Comparison of ENCODE assay signal across 8 cellular contexts in the genomic region with DNA sequence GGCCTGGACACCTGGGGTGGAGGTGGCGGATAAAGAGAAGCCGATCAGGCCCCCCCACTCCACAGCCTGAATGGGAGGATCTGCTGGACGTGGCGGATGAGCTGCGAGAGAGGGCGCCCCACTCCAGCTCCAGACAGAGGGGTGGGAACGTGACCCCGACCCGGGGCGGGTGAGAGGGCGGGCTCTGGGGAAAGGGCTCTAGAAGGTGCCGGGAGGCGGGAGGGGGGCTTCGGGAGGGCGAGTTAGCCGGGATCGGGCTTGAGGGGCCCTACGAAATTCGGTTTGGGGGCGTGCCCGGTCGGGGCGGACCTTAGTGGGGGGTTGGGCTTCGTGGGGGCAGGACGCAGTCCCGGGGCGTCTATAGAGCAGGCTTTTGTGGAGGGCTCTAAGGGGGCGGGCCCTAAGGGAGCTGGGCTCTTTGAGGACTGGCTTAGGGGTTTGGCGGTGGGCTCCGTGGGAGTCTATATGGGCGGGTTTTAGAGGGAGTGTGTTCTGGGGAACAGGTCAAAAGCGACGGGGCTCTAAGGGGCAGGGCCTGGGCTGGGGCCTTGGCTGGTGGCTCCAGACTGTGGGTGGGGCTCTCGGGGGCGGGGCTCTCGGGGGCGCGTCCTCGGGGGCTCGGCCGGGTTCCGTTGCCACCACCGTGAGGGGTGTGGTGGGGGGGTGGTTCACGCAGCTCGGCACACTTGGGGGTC. TPM values are rescaled to one million over a fixed set of nuclear protein-coding genes. Genes with fewer than 3 reads are reported as not detected.
A peak's percentile ranks its signal among the peaks of the same experiment; 100 is the strongest.
DNase-seq lines count a peak whose midpoint lies in the region; ATAC-seq, FAIRE-seq and TF ChIP-seq lines count a peak whose summit lies in the region.

No MANE protein-coding gene starts in this region.

- no peak overlapping the region for H3K27ac Mint-ChIP-seq in activated CD4-positive, alpha-beta T cell treated with anti-CD3 and anti-CD28 coated beads, Interleukin-2, amount 10 ng/mL, durations not matched to agents 24 days and 14 days

- TF ChIP-seq CTCF in left ventricle myocardium inferior (IDR thresholded peaks at IDR 0.05; ENCODE audit: borderline replicate concordance) (peak; percentile 22), WERI-Rb-1 (IDR thresholded peaks at IDR 0.05; ENCODE audit: low read depth, low read length) (no peak)

- no peak for FAIRE-seq in RCC 7860 (lab: Jason Lieb, UNC)

- no peaks in the 10 kb centered on the region for H3K36me3 Mint-ChIP-seq in activated CD4-positive, alpha-beta T cell treated with anti-CD3 and anti-CD28 coated beads, Interleukin-2, amount 10 ng/mL, durations not matched to agents 24 days and 14 days (ENCODE audit: low read depth)
- H3K36me3 Mint-ChIP-seq in activated T-cell treated with anti-CD3 and anti-CD28 coated beads, Interleukin-2, amount 50 U/mL, for 4 hours (ENCODE audit: insufficient read depth), result no peaks in the 10 kb centered on the region

- peak; percentile 85 for DNase-seq in activated CD4-positive, alpha-beta T cell treated with anti-CD3 and anti-CD28 coated beads, Interleukin-2, amount 10 ng/mL, durations not matched to agents 24 days and 14 days
- no peak for DNase-seq in activated CD4-positive, alpha-beta T cell treated with anti-CD3 and anti-CD28 coated beads for 4 hours
- no peak for DNase-seq in activated T-cell treated with anti-CD3 and anti-CD28 coated beads, Interleukin-2, amount 50 U/mL, for 4 hours
- DNase-seq in left ventricle myocardium inferior, result no peak
- DNase-seq in stimulated activated CD8-positive, alpha-beta memory T cell treated with anti-CD3 and anti-CD28 coated beads, Interleukin-4, amount 100 ng/mL, for 48 hours, result peak; percentile 69
- no peak for DNase-seq in WERI-Rb-1
- no peak for DNase-seq in RCC 7860 (ENCODE audit: low spot score)

- peaks cover 6% of the 10 kb centered on the region for H3K4me1 Mint-ChIP-seq in activated CD4-positive, alpha-beta T cell treated with anti-CD3 and anti-CD28 coated beads, Interleukin-2, amount 10 ng/mL, durations not matched to agents 24 days and 14 days
- peaks cover 6% of the 10 kb centered on the region for H3K4me1 Mint-ChIP-seq in activated T-cell treated with anti-CD3 and anti-CD28 coated beads, Interleukin-2, amount 50 U/mL, for 4 hours (ENCODE audit: low read depth)

- peaks cover 7% of the 10 kb centered on the region for H3K4me1 ChIP-seq in left ventricle myocardium inferior

- no peaks in the 10 kb centered on the region for H3K27me3 ChIP-seq in left ventricle myocardium inferior (ENCODE audit: low read depth)
- H3K27me3 ChIP-seq in WERI-Rb-1 (ENCODE audit: insufficient read depth, low read depth, severe bottlenecking), result no peaks in the 10 kb centered on the region

- peak overlapping the region; percentile 62 for H3K4me3 ChIP-seq in left ventricle myocardium inferior
- no peak overlapping the region for H3K4me3 ChIP-seq in WERI-Rb-1 (ENCODE audit: low read depth, low read length)

- H3K9me3 Mint-ChIP-seq in activated CD4-positive, alpha-beta T cell treated with anti-CD3 and anti-CD28 coated beads, Interleukin-2, amount 10 ng/mL, durations not matched to agents 24 days and 14 days, result no peaks in the 10 kb centered on the region
- H3K9me3 Mint-ChIP-seq in activated T-cell treated with anti-CD3 and anti-CD28 coated beads, Interleukin-2, amount 50 U/mL, for 4 hours, result no peaks in the 10 kb centered on the region

- H3K27me3 Mint-ChIP-seq in activated CD4-positive, alpha-beta T cell treated with anti-CD3 and anti-CD28 coated beads, Interleukin-2, amount 10 ng/mL, durations not matched to agents 24 days and 14 days, result peaks cover 9% of the 10 kb centered on the region
- H3K27me3 Mint-ChIP-seq in activated T-cell treated with anti-CD3 and anti-CD28 coated beads, Interleukin-2, amount 50 U/mL, for 4 hours (ENCODE audit: low read depth), result peaks cover 13% of the 10 kb centered on the region

- H3K27ac ChIP-seq in left ventricle myocardium inferior (replicated peaks) (no peak overlapping the region), WERI-Rb-1 (no peak overlapping the region)

- intact Hi-C loops in activated CD4-positive, alpha-beta T cell treated with anti-CD3 and anti-CD28 coated beads, Interleukin-2, amount 10 ng/mL, durations not matched to agents 24 days and 14 days (cut with micrococcal nuclease), result no loop called here
- intact Hi-C loops in left ventricle myocardium inferior (cut with micrococcal nuclease), result no loop called here

- ATAC-seq in activated T-cell treated with anti-CD3 and anti-CD28 coated beads, Interleukin-2, amount 50 U/mL, for 4 hours, result peak; percentile 88 to 89
- no peak for ATAC-seq in HG03045 (IDR thresholded peaks at IDR 0.05; ENCODE audit: unreplicated experiment)

- H3K36me3 ChIP-seq in left ventricle myocardium inferior (no peaks in the 10 kb centered on the region), WERI-Rb-1 (no peaks in the 10 kb centered on the region)

- H3K4me3 Mint-ChIP-seq in activated CD4-positive, alpha-beta T cell treated with anti-CD3 and anti-CD28 coated beads, Interleukin-2, amount 10 ng/mL, durations not matched to agents 24 days and 14 days, result peak overlapping the region; percentile 80
- peak overlapping the region; percentile 70 for H3K4me3 Mint-ChIP-seq in activated T-cell treated with anti-CD3 and anti-CD28 coated beads, Interleukin-2, amount 50 U/mL, for 4 hours

- H3K9me3 ChIP-seq in left ventricle myocardium inferior (replicated peaks) (no peaks in the 10 kb centered on the region), WERI-Rb-1 (ENCODE audit: severe bottlenecking) (no peaks in the 10 kb centered on the region)

RNA-seq across cellular contexts. Expression of a gene that starts 4.1 kb away (rescaled TPM):
- 1.4 and 1.9 TPM in 2 replicates for total RNA-seq in activated CD4-positive, alpha-beta T cell treated with anti-CD3 and anti-CD28 coated beads, Interleukin-2, amount 10 ng/mL, durations not matched to agents 24 days and 14 days
- total RNA-seq in activated T-cell treated with anti-CD3 and anti-CD28 coated beads, Interleukin-2, amount 50 U/mL, for 4 hours, result under 1 TPM in 1 of 3 donors, not detected in 2; 0.52 TPM
- total RNA-seq in left ventricle myocardium inferior, result 1.3 TPM

RNA-seq across cellular contexts. Expression of a gene that starts 33.1 kb away (rescaled TPM):
- 16.2 and 18.6 TPM in 2 replicates for total RNA-seq in activated CD4-positive, alpha-beta T cell treated with anti-CD3 and anti-CD28 coated beads, Interleukin-2, amount 10 ng/mL, durations not matched to agents 24 days and 14 days
- total RNA-seq in activated T-cell treated with anti-CD3 and anti-CD28 coated beads, Interleukin-2, amount 50 U/mL, for 4 hours, result 1 to 10 TPM; 7.3 to 9.3 (median 8.9) TPM
- 0.82 TPM for total RNA-seq in left ventricle myocardium inferior

RNA-seq across cellular contexts. Expression of a gene that starts 33.2 kb away (rescaled TPM):
- total RNA-seq in activated CD4-positive, alpha-beta T cell treated with anti-CD3 and anti-CD28 coated beads, Interleukin-2, amount 10 ng/mL, durations not matched to agents 24 days and 14 days, result 38.5 and 39.4 TPM in 2 replicates
- total RNA-seq in activated T-cell treated with anti-CD3 and anti-CD28 coated beads, Interleukin-2, amount 50 U/mL, for 4 hours, result 10 to 100 TPM; 34.1 to 40.2 (median 39.6) TPM
- total RNA-seq in left ventricle myocardium inferior, result 20.1 TPM

Comparison
In these comparisons a context has a peak if more than half of its experiments do, and no peak if none do; other contexts are left out.
1. DNase-seq: peak in activated CD4-positive, alpha-beta T cell treated with anti-CD3 and anti-CD28 coated beads, Interleukin-2, amount 10 ng/mL, durations not matched to agents 24 days and 14 days (single experiment) and stimulated activated CD8-positive, alpha-beta memory T cell treated with anti-CD3 and anti-CD28 coated beads, Interleukin-4, amount 100 ng/mL, for 48 hours (single experiment); none in activated CD4-positive, alpha-beta T cell treated with anti-CD3 and anti-CD28 coated beads for 4 hours (0 of 2), activated T-cell treated with anti-CD3 and anti-CD28 coated beads, Interleukin-2, amount 50 U/mL, for 4 hours (single experiment), left ventricle myocardium inferior (single experiment), WERI-Rb-1 (single experiment) and RCC 7860 (single experiment).